10 cellular contexts compared by ENCODE assay signal in the genomic region with DNA sequence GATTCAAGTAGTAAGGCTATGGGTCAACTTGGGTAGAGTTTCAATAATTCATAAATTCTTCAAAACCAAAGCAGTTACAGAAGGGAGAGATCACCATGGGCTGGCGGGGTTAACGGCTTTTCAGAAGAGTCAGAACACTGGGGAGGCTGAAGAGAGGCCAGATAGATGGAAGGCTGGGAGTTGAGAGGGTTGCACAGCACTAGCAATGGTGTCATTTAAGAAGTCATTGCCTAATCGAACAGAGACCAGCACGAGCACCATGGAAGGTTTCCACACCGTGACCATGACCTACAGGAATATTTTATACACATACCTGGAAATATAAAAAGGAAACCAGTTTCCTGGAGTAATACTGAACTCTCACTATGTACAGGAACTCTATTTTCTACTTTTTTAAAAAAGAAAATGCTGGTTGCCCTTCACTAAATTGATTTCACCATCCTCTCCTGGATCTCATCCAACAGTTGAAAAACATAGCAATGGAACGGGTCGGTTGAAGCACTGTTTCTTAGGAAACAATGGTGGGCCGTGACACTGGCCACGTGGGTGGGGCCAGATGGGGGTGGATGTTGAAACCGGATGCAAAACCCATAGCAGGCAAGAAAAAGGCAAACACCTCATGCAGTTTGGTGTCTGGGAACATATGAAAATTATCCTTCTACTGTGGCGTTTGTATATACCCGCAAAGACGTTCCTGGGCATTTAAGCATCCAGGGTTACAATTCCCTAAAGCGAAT. TPM values are rescaled to one million over a fixed set of nuclear protein-coding genes. Genes with fewer than 3 reads are reported as not detected.
A peak's percentile ranks its signal among the peaks of the same experiment; 100 is the strongest.
DNase-seq lines count a peak whose midpoint lies in the region; TF ChIP-seq lines count a peak whose summit lies in the region.
"Had no signal": no experiment of that assay in that cellular context is flagged by ENCODE, and none has a peak within 500 bp of the region (broad histone marks: within the 10 kb centered on the region; RNA-seq: fewer than 3 reads in every experiment).

No MANE protein-coding gene starts in this region.

- H3K9me3 ChIP-seq in SK-N-SH, result no peaks in the 10 kb centered on the region

- no peaks in the 10 kb centered on the region for H3K27me3 ChIP-seq in SK-N-SH (ENCODE audit: insufficient read depth)

- H2AFZ ChIP-seq in SK-N-SH (ENCODE audit: low read depth), result no peak overlapping the region

- H3F3A ChIP-seq in SK-N-SH (replicated peaks; ENCODE audit: insufficient read depth), result peaks cover 23% of the 10 kb centered on the region

- H3K36me3 Mint-ChIP-seq in type B pancreatic cell, result no peaks in the 10 kb centered on the region
- H3K36me3 Mint-ChIP-seq: brain had no signal

- peaks cover 7% of the 10 kb centered on the region for H3K9me3 Mint-ChIP-seq in type B pancreatic cell

- DNase-seq in NOMO-1 treated with DMSO at 0.1 percent for 48 hours (lab: John Stamatoyannopoulos, UW; ENCODE audit: unreplicated experiment), result peak; percentile 87
- DNase-seq in dermis microvascular lymphatic vessel endothelial cell (ENCODE audit: low read depth in 2 of 2), result peak; percentile 89 to 97
- peak; percentile 69 to 94 for DNase-seq in lower leg skin (ENCODE audit: low spot score in 2 of 2)
- peak; percentile 34 for DNase-seq in type B pancreatic cell (ENCODE audit: extremely low spot score, unreplicated experiment)
- DNase-seq in DMS153 (lab: John Stamatoyannopoulos, UW), result no peak
- DNase-seq in superior temporal gyrus (ENCODE audit: extremely low spot score), result no peak
- DNase-seq in effector CD8-positive, alpha-beta T cell (lab: John Stamatoyannopoulos, UW), result no peak
- no peak for DNase-seq in SK-N-SH
- DNase-seq: NCI-H187 treated with DMSO at 0.1 percent for 48 hours had no signal

- no peak for TF ChIP-seq CTCF in lower leg skin (IDR thresholded peaks at IDR 0.05)
- TF ChIP-seq CTCF in type B pancreatic cell (conservative IDR thresholded peaks at IDR 0.05), result no peak
- no peak for TF ChIP-seq CTCF in SK-N-SH (IDR thresholded peaks at IDR 0.05)

- no peak overlapping the region for H3K27ac Mint-ChIP-seq in type B pancreatic cell
- H3K27ac Mint-ChIP-seq: brain had no signal

- H3K9ac ChIP-seq in SK-N-SH, result no peak overlapping the region

- H3K4me3 ChIP-seq in lower leg skin (ENCODE audit: low read depth, poor library complexity, severe bottlenecking) (no peak overlapping the region), SK-N-SH (ENCODE audit: low read depth in 2 of 2, low read length in 1 of 2) (no peak overlapping the region)

- POLR2A ChIA-PET in SK-N-SH (lab: Yijun Ruan, JAX), result no interaction called here

- H3K9me2 ChIP-seq in SK-N-SH, result no peaks in the 10 kb centered on the region

- CTCF ChIA-PET in SK-N-SH (lab: Yijun Ruan, JAX), result interaction anchor here (0.7 kb wide), 1 partner anchor 341 kb away, joined by 3 read pairs; no protein-coding TSS in a partner anchor

- 70 to 72% methylated on average over 14 of the region's 14 CpGs for whole genome bisulfite sequencing in lower leg skin, 2 donors
- 52% methylated on average over 14 of the region's 14 CpGs for WGBS in SK-N-SH (ENCODE audit: low lambda C conversion rate)

- H3K4me2 ChIP-seq in SK-N-SH, result no peak overlapping the region

- no peak overlapping the region for H3K4me3 Mint-ChIP-seq in type B pancreatic cell
- H3K4me3 Mint-ChIP-seq: brain had no signal

- no peaks in the 10 kb centered on the region for H3K27me3 Mint-ChIP-seq in type B pancreatic cell
- H3K27me3 Mint-ChIP-seq: brain had no signal

- H4K20me1 ChIP-seq in SK-N-SH (ENCODE audit: insufficient read depth), result no peaks in the 10 kb centered on the region

- intact Hi-C loops in lower leg skin (cut with DNase I; ENCODE audit: low total_unique reads), result no loop called here

- H3K27ac ChIP-seq in SK-N-SH (ENCODE audit: low read depth in 2 of 2, low read length in 1 of 2), result no peak overlapping the region

- no peak for TF ChIP-seq EP300 in SK-N-SH (IDR thresholded peaks at IDR 0.05; ENCODE audit: borderline replicate concordance in 1 of 2, low read depth in 1 of 2, low read length in 1 of 2)

- H3K36me3 ChIP-seq in SK-N-SH (replicated peaks in 1 of 2; ENCODE audit: control insufficient read depth in 1 of 2, insufficient read depth in 2 of 2, low read length in 1 of 2), result no peaks in the 10 kb centered on the region

- H3K4me1 ChIP-seq in SK-N-SH (ENCODE audit: control insufficient read depth in 1 of 2, insufficient read depth in 2 of 2, low read depth in 1 of 2, low read length in 1 of 2), result peaks cover 8 to 13% of the 10 kb centered on the region in 2 experiments

- TF ChIP-seq POLR2A in lower leg skin (IDR thresholded peaks at IDR 0.05), result no peak

- H3K4me1 Mint-ChIP-seq in type B pancreatic cell (ENCODE audit: unreplicated experiment), result peaks cover 22% of the 10 kb centered on the region
- H3K4me1 Mint-ChIP-seq: brain had no signal

- no peaks in the 10 kb centered on the region for H3K79me2 ChIP-seq in SK-N-SH (ENCODE audit: insufficient read depth)

- no peak for TF ChIP-seq RAD21 in SK-N-SH (IDR thresholded peaks at IDR 0.05; ENCODE audit: low read length)

TF ChIP-seq in SK-N-SH, 30 proteins besides CTCF, POLR2A, EP300 and RAD21 (continues in another document):
- TF ChIP-seq, protein P1, sequence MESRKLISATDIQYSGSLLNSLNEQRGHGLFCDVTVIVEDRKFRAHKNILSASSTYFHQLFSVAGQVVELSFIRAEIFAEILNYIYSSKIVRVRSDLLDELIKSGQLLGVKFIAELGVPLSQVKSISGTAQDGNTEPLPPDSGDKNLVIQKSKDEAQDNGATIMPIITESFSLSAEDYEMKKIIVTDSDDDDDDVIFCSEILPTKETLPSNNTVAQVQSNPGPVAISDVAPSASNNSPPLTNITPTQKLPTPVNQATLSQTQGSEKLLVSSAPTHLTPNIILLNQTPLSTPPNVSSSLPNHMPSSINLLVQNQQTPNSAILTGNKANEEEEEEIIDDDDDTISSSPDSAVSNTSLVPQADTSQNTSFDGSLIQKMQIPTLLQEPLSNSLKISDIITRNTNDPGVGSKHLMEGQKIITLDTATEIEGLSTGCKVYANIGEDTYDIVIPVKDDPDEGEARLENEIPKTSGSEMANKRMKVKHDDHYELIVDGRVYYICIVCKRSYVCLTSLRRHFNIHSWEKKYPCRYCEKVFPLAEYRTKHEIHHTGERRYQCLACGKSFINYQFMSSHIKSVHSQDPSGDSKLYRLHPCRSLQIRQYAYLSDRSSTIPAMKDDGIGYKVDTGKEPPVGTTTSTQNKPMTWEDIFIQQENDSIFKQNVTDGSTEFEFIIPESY (IDR thresholded peaks at IDR 0.05; ENCODE audit: borderline replicate concordance, low read depth), result no peak
- TF ChIP-seq, protein P2, sequence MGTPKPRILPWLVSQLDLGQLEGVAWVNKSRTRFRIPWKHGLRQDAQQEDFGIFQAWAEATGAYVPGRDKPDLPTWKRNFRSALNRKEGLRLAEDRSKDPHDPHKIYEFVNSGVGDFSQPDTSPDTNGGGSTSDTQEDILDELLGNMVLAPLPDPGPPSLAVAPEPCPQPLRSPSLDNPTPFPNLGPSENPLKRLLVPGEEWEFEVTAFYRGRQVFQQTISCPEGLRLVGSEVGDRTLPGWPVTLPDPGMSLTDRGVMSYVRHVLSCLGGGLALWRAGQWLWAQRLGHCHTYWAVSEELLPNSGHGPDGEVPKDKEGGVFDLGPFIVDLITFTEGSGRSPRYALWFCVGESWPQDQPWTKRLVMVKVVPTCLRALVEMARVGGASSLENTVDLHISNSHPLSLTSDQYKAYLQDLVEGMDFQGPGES (IDR thresholded peaks at IDR 0.05; ENCODE audit: low read depth, low read length), result no peak
- no peak for TF ChIP-seq GATA2 (CRISPR knock-in tag; IDR thresholded peaks at IDR 0.05)
- TF ChIP-seq FOSL2 (IDR thresholded peaks at IDR 0.05; ENCODE audit: borderline replicate concordance, low read depth), result no peak
- no peak for TF ChIP-seq POLR2AphosphoS5 (IDR thresholded peaks at IDR 0.05; ENCODE audit: low read depth, low read length)
- no peak for TF ChIP-seq RFX5 (IDR thresholded peaks at IDR 0.05; ENCODE audit: low read length)
- no peak for TF ChIP-seq MEF2A (IDR thresholded peaks at IDR 0.05; ENCODE audit: borderline replicate concordance, low read depth)
- TF ChIP-seq TCF12 (IDR thresholded peaks at IDR 0.05), result no peak
- TF ChIP-seq GABPA (IDR thresholded peaks at IDR 0.05; ENCODE audit: low read depth), result no peak
- TF ChIP-seq ELF1 (IDR thresholded peaks at IDR 0.05), result no peak
- no peak for TF ChIP-seq RXRA (IDR thresholded peaks at IDR 0.05; ENCODE audit: borderline replicate concordance, low read depth)
- TF ChIP-seq, protein P3, sequence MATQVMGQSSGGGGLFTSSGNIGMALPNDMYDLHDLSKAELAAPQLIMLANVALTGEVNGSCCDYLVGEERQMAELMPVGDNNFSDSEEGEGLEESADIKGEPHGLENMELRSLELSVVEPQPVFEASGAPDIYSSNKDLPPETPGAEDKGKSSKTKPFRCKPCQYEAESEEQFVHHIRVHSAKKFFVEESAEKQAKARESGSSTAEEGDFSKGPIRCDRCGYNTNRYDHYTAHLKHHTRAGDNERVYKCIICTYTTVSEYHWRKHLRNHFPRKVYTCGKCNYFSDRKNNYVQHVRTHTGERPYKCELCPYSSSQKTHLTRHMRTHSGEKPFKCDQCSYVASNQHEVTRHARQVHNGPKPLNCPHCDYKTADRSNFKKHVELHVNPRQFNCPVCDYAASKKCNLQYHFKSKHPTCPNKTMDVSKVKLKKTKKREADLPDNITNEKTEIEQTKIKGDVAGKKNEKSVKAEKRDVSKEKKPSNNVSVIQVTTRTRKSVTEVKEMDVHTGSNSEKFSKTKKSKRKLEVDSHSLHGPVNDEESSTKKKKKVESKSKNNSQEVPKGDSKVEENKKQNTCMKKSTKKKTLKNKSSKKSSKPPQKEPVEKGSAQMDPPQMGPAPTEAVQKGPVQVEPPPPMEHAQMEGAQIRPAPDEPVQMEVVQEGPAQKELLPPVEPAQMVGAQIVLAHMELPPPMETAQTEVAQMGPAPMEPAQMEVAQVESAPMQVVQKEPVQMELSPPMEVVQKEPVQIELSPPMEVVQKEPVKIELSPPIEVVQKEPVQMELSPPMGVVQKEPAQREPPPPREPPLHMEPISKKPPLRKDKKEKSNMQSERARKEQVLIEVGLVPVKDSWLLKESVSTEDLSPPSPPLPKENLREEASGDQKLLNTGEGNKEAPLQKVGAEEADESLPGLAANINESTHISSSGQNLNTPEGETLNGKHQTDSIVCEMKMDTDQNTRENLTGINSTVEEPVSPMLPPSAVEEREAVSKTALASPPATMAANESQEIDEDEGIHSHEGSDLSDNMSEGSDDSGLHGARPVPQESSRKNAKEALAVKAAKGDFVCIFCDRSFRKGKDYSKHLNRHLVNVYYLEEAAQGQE (IDR thresholded peaks at IDR 0.05; ENCODE audit: low read depth, low read length), result no peak
- no peak for TF ChIP-seq SMC3 (IDR thresholded peaks at IDR 0.05; ENCODE audit: low read depth, low read length)
- no peak for TF ChIP-seq CHD2 (IDR thresholded peaks at IDR 0.05; ENCODE audit: low read length, partially characterized antibody)

RNA-seq across cellular contexts. Expression of gene RIN3, which starts 38.0 kb away (rescaled TPM):
- total RNA-seq in dermis microvascular lymphatic vessel endothelial cell, result 4.1 and 6.6 TPM in 2 replicates
- total RNA-seq in lower leg skin, result 1 to 10 TPM; 3.0 to 8.7 (median 7.5) TPM
- total RNA-seq in type B pancreatic cell (ENCODE audit: low replicate concordance), result 11.3 and 12.9 TPM in 2 replicates
- 5.8 and 12.4 TPM in 2 replicates for polyA plus RNA-seq in SK-N-SH (2012; rRNA removed)
- 6.6 and 10.2 TPM in 2 replicates for polyA plus RNA-seq in SK-N-SH (2012; cell fraction: cytosol; rRNA removed)
- polyA plus RNA-seq in SK-N-SH (2012; cell fraction: nucleus; rRNA removed), result 14.2 and 18.0 TPM in 2 replicates

Comparison
In these comparisons a context has a peak if more than half of its experiments do, and no peak if none do; other contexts are left out.
1. DNase-seq: peak in NOMO-1 treated with DMSO at 0.1 percent for 48 hours (single experiment), dermis microvascular lymphatic vessel endothelial cell (2 of 2), lower leg skin (2 of 2) and type B pancreatic cell (single experiment); none in DMS153 (single experiment), superior temporal gyrus (single experiment), effector CD8-positive, alpha-beta T cell (single experiment) and SK-N-SH (single experiment).